ENCODE assay signal across 1 cellular context in the genomic region with DNA sequence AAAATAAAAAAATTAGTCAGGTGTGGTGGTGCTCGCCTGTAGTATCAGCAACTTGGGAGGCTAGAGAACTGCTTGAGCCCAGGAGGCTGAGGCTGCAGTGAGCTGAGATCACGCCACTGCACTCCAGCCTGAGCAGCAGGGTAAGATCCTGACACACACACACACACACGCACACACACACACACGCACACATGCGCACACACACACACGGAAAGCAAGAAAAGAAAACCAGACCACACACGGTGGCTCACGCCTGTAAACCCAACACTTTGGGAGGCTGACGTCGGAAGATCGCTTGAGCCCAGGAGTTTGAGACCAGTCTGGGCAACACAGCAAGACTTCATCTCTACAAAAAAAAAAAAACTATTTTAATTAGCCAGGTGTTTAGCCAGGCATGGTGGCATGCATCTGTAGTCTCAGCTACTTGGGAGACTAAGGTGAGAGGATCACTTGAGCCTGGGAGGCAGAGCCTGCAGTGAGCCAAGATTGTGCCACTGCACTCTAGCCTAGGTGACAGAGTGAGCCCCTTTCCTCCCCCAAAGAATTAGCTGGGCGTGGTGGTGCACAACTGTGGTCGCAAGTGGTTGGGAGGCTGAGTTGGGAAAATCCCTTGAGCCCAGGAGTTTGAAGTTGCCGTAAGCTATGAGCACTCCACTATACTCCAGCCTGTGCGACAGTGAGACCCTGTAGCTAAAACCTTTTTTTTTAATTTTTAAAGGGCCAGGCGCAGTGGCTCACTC.
TF ChIP-seq lines count a peak whose summit lies in the region.

No MANE protein-coding gene starts in this region.

TF ChIP-seq in HepG2, 621 proteins besides CTCF, POLR2A, EP300 and RAD21 (continued from another document):
- TF ChIP-seq, protein P1, sequence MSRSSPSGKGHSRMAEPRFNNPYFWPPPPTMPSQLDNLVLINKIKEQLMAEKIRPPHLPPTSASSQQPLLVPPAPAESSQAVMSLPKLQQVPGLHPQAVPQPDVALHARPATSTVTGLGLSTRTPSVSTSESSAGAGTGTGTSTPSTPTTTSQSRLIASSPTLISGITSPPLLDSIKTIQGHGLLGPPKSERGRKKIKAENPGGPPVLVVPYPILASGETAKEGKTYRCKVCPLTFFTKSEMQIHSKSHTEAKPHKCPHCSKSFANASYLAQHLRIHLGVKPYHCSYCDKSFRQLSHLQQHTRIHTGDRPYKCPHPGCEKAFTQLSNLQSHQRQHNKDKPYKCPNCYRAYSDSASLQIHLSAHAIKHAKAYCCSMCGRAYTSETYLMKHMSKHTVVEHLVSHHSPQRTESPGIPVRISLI (CRISPR knock-in tag; IDR thresholded peaks at IDR 0.05; ENCODE audit: borderline replicate concordance): 0 out of 2 replicates have a peak, but pooled peaks have one; percentile 10
- TF ChIP-seq KLF13 (CRISPR knock-in tag; IDR thresholded peaks at IDR 0.05): 0 out of 2 replicates have a peak, but pooled peaks have one; percentile 78
- TF ChIP-seq ZNF263 (CRISPR knock-in tag; IDR thresholded peaks at IDR 0.05): no peak
- TF ChIP-seq TBP (CRISPR knock-in tag; IDR thresholded peaks at IDR 0.05): no peak
- no peak for TF ChIP-seq ZNF44 (CRISPR knock-in tag; IDR thresholded peaks at IDR 0.05)
- TF ChIP-seq, protein P2, sequence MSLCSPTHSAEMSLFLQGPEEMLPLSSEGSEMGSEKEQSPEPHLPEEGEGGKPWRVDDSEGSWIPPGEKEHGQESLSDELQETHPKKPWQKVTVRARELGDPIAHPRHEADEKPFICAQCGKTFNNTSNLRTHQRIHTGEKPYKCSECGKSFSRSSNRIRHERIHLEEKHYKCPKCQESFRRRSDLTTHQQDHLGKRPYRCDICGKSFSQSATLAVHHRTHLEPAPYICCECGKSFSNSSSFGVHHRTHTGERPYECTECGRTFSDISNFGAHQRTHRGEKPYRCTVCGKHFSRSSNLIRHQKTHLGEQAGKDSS (CRISPR knock-in tag; IDR thresholded peaks at IDR 0.05; ENCODE audit: borderline replicate concordance, low read depth): 0 out of 2 replicates have a peak, but pooled peaks have one; percentile 13
- TF ChIP-seq, protein P3, sequence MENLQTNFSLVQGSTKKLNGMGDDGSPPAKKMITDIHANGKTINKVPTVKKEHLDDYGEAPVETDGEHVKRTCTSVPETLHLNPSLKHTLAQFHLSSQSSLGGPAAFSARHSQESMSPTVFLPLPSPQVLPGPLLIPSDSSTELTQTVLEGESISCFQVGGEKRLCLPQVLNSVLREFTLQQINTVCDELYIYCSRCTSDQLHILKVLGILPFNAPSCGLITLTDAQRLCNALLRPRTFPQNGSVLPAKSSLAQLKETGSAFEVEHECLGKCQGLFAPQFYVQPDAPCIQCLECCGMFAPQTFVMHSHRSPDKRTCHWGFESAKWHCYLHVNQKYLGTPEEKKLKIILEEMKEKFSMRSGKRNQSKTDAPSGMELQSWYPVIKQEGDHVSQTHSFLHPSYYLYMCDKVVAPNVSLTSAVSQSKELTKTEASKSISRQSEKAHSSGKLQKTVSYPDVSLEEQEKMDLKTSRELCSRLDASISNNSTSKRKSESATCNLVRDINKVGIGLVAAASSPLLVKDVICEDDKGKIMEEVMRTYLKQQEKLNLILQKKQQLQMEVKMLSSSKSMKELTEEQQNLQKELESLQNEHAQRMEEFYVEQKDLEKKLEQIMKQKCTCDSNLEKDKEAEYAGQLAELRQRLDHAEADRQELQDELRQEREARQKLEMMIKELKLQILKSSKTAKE (CRISPR knock-in tag; IDR thresholded peaks at IDR 0.05; ENCODE audit: borderline replicate concordance): no peak
TF ChIP-seq in HepG2: peak in this region for 28.
